Comparison of ENCODE assay signal across 24 cellular contexts in genomic region chr17:70208825-70209555, GRCh38. TPM values are rescaled to one million over a fixed set of nuclear protein-coding genes. Genes with fewer than 3 reads are reported as not detected.
DNase-seq lines count a peak whose midpoint lies in the region; ATAC-seq, FAIRE-seq and TF ChIP-seq lines count a peak whose summit lies in the region.
"Had no signal": no experiment of that assay in that cellular context is flagged by ENCODE, and none has a peak within 500 bp of the region (broad histone marks: within the 10 kb centered on the region; RNA-seq: fewer than 3 reads in every experiment).

No MANE protein-coding gene starts in this region.

- H3K9me3 ChIP-seq in left ventricle myocardium inferior (replicated peaks) (no peaks in the 10 kb centered on the region), prostate gland (no peaks in the 10 kb centered on the region)
- H3K9me3 ChIP-seq: BE2C, upper lobe of right lung had no signal

- 60% methylated on average over 6 of the region's 6 CpGs for WGBS in prostate gland

- H3K4me3 ChIP-seq in left ventricle myocardium inferior, result no peak overlapping the region
- H3K4me3 ChIP-seq in prostate gland, result no peak overlapping the region
- H3K4me3 ChIP-seq: A549, stomach, upper lobe of right lung had no signal

- H3K4me1 ChIP-seq in left ventricle myocardium inferior (peaks cover 26% of the 10 kb centered on the region), prostate gland (replicated peaks) (no peaks in the 10 kb centered on the region)
- H3K4me1 ChIP-seq: A549, BE2C, upper lobe of right lung had no signal

- H3K27me3 ChIP-seq in left ventricle myocardium inferior (ENCODE audit: low read depth), result no peaks in the 10 kb centered on the region
- no peaks in the 10 kb centered on the region for H3K27me3 ChIP-seq in prostate gland (replicated peaks; ENCODE audit: insufficient read depth)
- H3K27me3 ChIP-seq: BE2C, stomach, upper lobe of right lung had no signal

- TF ChIP-seq POLR2A in prostate gland (IDR thresholded peaks at IDR 0.05), result no peak

- peak; percentile 77 for FAIRE-seq in urothelium cell line (lab: Jason Lieb, UNC)
- FAIRE-seq: A549 had no signal

- H3K36me3 ChIP-seq in left ventricle myocardium inferior (no peaks in the 10 kb centered on the region), prostate gland (no peaks in the 10 kb centered on the region)
- H3K36me3 ChIP-seq: BE2C, stomach, upper lobe of right lung had no signal

- TF ChIP-seq CTCF in left ventricle myocardium inferior (IDR thresholded peaks at IDR 0.05; ENCODE audit: borderline replicate concordance), result no peak
- TF ChIP-seq CTCF in prostate gland (IDR thresholded peaks at IDR 0.05), result no peak

- H3K27ac ChIP-seq in left ventricle myocardium inferior (replicated peaks) (peak overlapping the region; percentile 48), prostate gland (no peak overlapping the region)
- H3K27ac ChIP-seq: A549, stomach, upper lobe of right lung had no signal

- intact Hi-C loops in left ventricle myocardium inferior (cut with micrococcal nuclease) (no loop called here), cardiac septum (cut with DNase I) (no loop called here), left colon (cut with DNase I, micrococcal nuclease) (no loop called here), prostate gland (cut with DNase I) (no loop called here)

- DNase-seq in left ventricle myocardium inferior, result no peak
- no peak for DNase-seq in cardiac septum (ENCODE audit: low spot score)
- peak; percentile 3 for DNase-seq in LoVo (ENCODE audit: low spot score)
- peak in 1 of 2 donors; percentile 27 for DNase-seq in left colon
- DNase-seq in urothelium cell line (ENCODE audit: low spot score), result no peak
- no peak for DNase-seq in cerebellar cortex (ENCODE audit: low spot score)
- DNase-seq in prostate gland (ENCODE audit: low spot score), result no peak
- DNase-seq in central memory CD4-positive, alpha-beta T cell, result no peak
- DNase-seq: activated CD4-positive, alpha-beta T cell treated with anti-CD3 and anti-CD28 coated beads, Interleukin-2, amount 50 U/mL, for 48 hours; activated CD4-positive, CD25-positive, alpha-beta regulatory T cell; activated CD8-positive, alpha-beta memory T cell treated with anti-CD3 and anti-CD28 coated beads, Interleukin-2, amount 50 U/mL, for 48 hours; activated naive CD8-positive, alpha-beta T cell treated with anti-CD3 and anti-CD28 coated beads, Interleukin-2, amount 10 ng/mL, durations not matched to agents 7 days and 5 days; BE2C; effector memory CD4-positive, alpha-beta T cell; EL; naive thymus-derived CD4-positive, alpha-beta T cell; NCI-H1105; NCI-H510A treated with DMSO at 0.1 percent for 48 hours; right cardiac atrium; stimulated activated CD4-positive, alpha-beta T cell treated with anti-CD3 and anti-CD28 coated beads, Interleukin-15, amount 100 ng/mL, for 24 hours; stomach; upper lobe of right lung had no signal

- ATAC-seq in left colon, result peak; percentile 97
- ATAC-seq: A549; esophagus mucosa; naive thymus-derived CD4-positive, alpha-beta T cell; upper lobe of right lung had no signal

RNA-seq across cellular contexts. Expression of gene KCNJ2, which starts 39.7 kb away (rescaled TPM):
- 44.8 TPM for total RNA-seq in left ventricle myocardium inferior
- 33.5 TPM for total RNA-seq in cardiac septum
- total RNA-seq in left colon, result 10 to 100 TPM; 17.6 to 25.8 TPM
- total RNA-seq in prostate gland, result 1 to 10 TPM; 2.6 to 3.1 TPM
- total RNA-seq: activated naive CD8-positive, alpha-beta T cell treated with anti-CD3 and anti-CD28 coated beads, Interleukin-2, amount 10 ng/mL, durations not matched to agents 7 days and 5 days had no signal
